Comparison of ENCODE assay signal across 13 cellular contexts in the genomic region with DNA sequence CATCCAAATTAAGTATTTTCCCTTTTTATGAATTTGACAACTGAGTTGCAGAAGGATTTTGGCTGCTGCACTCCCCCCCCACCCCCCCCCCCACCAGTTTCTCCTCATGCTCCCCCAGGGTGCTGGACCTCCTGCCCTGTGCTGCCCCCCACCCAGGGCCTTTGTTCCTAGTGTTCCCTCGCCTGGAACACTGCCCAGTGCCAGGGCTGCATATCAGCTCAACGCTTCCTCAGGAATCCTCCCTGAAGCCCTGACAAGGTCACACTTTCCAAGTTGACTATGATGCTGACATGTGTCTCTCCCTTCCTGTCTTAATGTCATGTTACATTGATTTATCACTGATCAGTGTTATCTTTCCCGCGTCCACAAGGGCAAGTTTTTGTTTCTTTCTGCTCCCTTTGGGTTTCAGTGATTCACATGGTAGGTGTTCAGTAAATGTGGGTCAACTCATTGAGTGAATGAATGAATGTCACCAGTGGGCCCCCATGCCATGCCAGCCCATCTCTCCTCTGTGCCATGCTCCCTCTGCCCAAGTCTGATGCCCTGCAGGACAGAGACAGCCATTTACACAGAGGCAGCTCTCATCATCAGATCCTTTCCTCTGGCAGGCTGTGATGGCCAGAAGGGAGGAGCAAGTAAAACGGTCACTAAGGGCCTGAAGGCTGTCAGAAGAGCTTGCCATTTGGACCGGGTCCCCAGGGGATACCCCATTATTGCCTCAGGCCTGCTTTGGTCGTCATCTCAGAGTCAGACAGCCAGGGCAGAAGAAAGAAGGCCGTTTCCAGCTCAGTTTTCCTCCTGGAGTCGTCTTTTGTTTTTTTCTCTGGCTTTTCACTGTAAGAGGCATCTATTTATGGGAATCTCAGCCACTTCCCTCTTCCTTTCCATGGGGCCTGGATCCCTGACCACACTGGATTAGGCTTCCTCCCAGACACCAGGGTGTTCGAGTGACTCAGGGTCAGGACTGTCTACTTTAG.
DNase-seq lines count a peak whose midpoint lies in the region; ATAC-seq and TF ChIP-seq lines count a peak whose summit lies in the region.
"Had no signal": no experiment of that assay in that cellular context is flagged by ENCODE, and none has a peak within 500 bp of the region (broad histone marks: within the 10 kb centered on the region; RNA-seq: fewer than 3 reads in every experiment).

No MANE protein-coding gene starts in this region.

- H3K9ac ChIP-seq in skeletal muscle tissue (ENCODE audit: low read depth in 1 of 3, low read length in 3 of 3): peak overlapping the region in 1 of 3 donors; percentile 17

- H3K36me3 ChIP-seq in skeletal muscle tissue (ENCODE audit: control insufficient read depth in 3 of 3, insufficient read depth in 3 of 3, low read length in 3 of 3) (no peaks in the 10 kb centered on the region), SJCRH30 (no peaks in the 10 kb centered on the region), upper lobe of right lung (no peaks in the 10 kb centered on the region)

- intact Hi-C loops in right cardiac atrium (cut with DNase I): no loop called here
- intact Hi-C loops in upper lobe of right lung (cut with DNase I): no loop called here

- H3K4me3 ChIP-seq in right cardiac atrium (ENCODE audit: low read length) (no peak overlapping the region), skeletal muscle tissue (ENCODE audit: low read length in 3 of 3) (no peak overlapping the region), SJCRH30 (no peak overlapping the region), upper lobe of right lung (no peak overlapping the region)

- H3K27me3 ChIP-seq in right cardiac atrium (ENCODE audit: control insufficient read depth, insufficient read depth): no peaks in the 10 kb centered on the region
- H3K27me3 ChIP-seq in skeletal muscle tissue (ENCODE audit: control insufficient read depth in 3 of 3, insufficient read depth in 3 of 3, low read length in 3 of 3): no peaks in the 10 kb centered on the region
- no peaks in the 10 kb centered on the region for H3K27me3 ChIP-seq in SJCRH30
- H3K27me3 ChIP-seq in upper lobe of right lung: no peaks in the 10 kb centered on the region

- DNase-seq in ELF-1 (ENCODE audit: low read depth, low spot score) (peak; percentile 15), cerebellar cortex (ENCODE audit: low spot score) (peak; percentile 10), right cardiac atrium (peak; percentile 78 to 83 (median 80)), SJCRH30 (no peak), SKM-1 treated with dmso at 0.1 percent for 144 hours (lab: John Stamatoyannopoulos, UW; ENCODE audit: unreplicated experiment) (no peak), NCI-H2171 treated with DMSO at 0.1 percent for 48 hours (lab: John Stamatoyannopoulos, UW) (no peak), upper lobe of right lung (no peak)
- DNase-seq: activated CD4-positive, alpha-beta T cell treated with anti-CD3 and anti-CD28 coated beads for 36 hours; AML-193; stimulated activated CD4-positive, alpha-beta T cell treated with anti-CD3 and anti-CD28 coated beads, Interleukin-15, amount 100 ng/mL, for 24 hours; SW 1271 had no signal

- 32% methylated on average over 10 of the region's 10 CpGs for WGBS in right cardiac atrium

- H3K27ac ChIP-seq in right cardiac atrium (ENCODE audit: low read length) (peak overlapping the region; percentile 64), skeletal muscle tissue (ENCODE audit: low read depth, low read length) (peak overlapping the region; percentile 50), SJCRH30 (no peak overlapping the region), upper lobe of right lung (no peak overlapping the region)

- no peaks in the 10 kb centered on the region for H3K9me3 ChIP-seq in right cardiac atrium (ENCODE audit: control insufficient read depth, low read length)
- H3K9me3 ChIP-seq in skeletal muscle tissue (ENCODE audit: control insufficient read depth in 3 of 3, low read length in 3 of 3): peaks cover 0 to 4% (median 0%) of the 10 kb centered on the region in 3 donors
- no peaks in the 10 kb centered on the region for H3K9me3 ChIP-seq in SJCRH30 (replicated peaks)
- H3K9me3 ChIP-seq in upper lobe of right lung: no peaks in the 10 kb centered on the region

- no peak for TF ChIP-seq CTCF in upper lobe of right lung (IDR thresholded peaks at IDR 0.05)

- H3K4me1 ChIP-seq in right cardiac atrium (ENCODE audit: control insufficient read depth, insufficient read depth, low read length): peaks cover 2% of the 10 kb centered on the region
- peaks cover 4 to 11% (median 6%) of the 10 kb centered on the region in 3 donors for H3K4me1 ChIP-seq in skeletal muscle tissue (ENCODE audit: control insufficient read depth in 3 of 3, insufficient read depth in 3 of 3, low read length in 3 of 3)
- no peaks in the 10 kb centered on the region for H3K4me1 ChIP-seq in SJCRH30
- H3K4me1 ChIP-seq in upper lobe of right lung: no peaks in the 10 kb centered on the region

- ATAC-seq in right cardiac atrium: peak; percentile 79 to 89
- no peak for ATAC-seq in upper lobe of right lung
- ATAC-seq: activated CD4-positive, alpha-beta T cell treated with anti-CD3 and anti-CD28 coated beads for 36 hours; natural killer cell treated with Interleukin-12 subunit alpha and Interleukin-12 subunit beta and Interleukin-15 and Interleukin-18, amount 100 ng/mL, for 72 hours had no signal

Comparison
In these comparisons a context has a peak if more than half of its experiments do, and no peak if none do; other contexts are left out.
1. DNase-seq: peak in ELF-1 (single experiment), cerebellar cortex (single experiment) and right cardiac atrium (3 of 3); none in SJCRH30 (0 of 2), SKM-1 treated with dmso at 0.1 percent for 144 hours (single experiment), NCI-H2171 treated with DMSO at 0.1 percent for 48 hours (single experiment) and upper lobe of right lung (single experiment).
2. H3K27ac ChIP-seq: peak in right cardiac atrium (single experiment) and skeletal muscle tissue (single experiment); none in SJCRH30 (single experiment) and upper lobe of right lung (single experiment).